ENCODE assay signal across 9 cellular contexts in the genomic region with DNA sequence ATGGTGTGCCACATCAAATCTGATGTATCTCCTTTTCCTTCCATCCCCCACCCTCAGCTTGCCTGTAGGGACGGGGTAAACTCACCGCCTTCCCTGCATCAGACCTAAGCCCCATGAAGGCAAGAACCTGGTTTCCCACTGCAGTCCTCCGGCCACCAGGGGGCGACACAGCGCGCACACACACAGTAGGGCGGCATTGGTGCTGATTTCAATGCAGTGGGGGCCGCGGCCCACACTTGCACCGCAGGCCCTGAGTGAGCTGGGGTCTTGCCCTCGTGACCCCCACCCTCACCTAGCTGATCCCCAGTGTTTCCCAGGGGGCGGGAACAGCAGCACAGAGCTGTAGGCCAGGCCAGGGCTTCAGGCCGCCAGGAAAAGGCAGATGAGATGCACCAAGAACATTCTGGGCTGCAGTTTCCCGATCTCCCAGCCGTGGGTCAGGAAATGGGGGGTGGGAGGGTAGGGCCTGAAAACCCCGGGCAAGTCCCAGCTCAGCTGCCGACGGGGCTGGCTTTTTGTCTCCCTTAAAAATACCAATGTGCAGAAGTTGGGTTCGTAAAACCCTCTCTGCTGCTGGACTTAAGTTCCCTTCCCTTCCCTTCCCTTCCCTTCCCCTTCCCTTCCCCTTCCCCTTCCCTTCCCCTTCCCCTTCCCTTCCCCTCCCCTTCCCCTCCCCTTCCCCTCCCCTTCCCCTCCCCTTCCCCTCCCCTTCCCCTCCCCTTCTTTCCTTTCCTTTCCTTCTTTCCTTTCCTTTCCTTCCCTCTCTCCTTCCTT. TPM values are rescaled to one million over a fixed set of nuclear protein-coding genes. Genes with fewer than 3 reads are reported as not detected.
DNase-seq lines count a peak whose midpoint lies in the region; ATAC-seq and TF ChIP-seq lines count a peak whose summit lies in the region.
"Had no signal": no experiment of that assay in that cellular context is flagged by ENCODE, and none has a peak within 500 bp of the region (broad histone marks: within the 10 kb centered on the region; RNA-seq: fewer than 3 reads in every experiment).

No MANE protein-coding gene starts in this region.

- H4K91ac ChIP-seq in neuronal stem cell (ENCODE audit: low read depth, low read length, poor library complexity) = no peak overlapping the region

- no peak overlapping the region for H2BK12ac ChIP-seq in neuronal stem cell (ENCODE audit: low read length)

- H3K4me1 Mint-ChIP-seq in CD4-positive, alpha-beta T cell (ENCODE audit: low read depth) = no peaks in the 10 kb centered on the region

- no CpG with 5 or more reads among the region's 19 CpGs for WGBS in neuronal stem cell (ENCODE audit: extremely low coverage in 2 of 2, insufficient read length in 2 of 2, insufficient replicate concordance in 1 of 2), 2 donors

- CTCF ChIA-PET in CD4-positive, alpha-beta T cell (lab: Charles Lee) = no interaction called here

- H3K36me3 ChIP-seq in neuronal stem cell (replicated peaks in 1 of 2; ENCODE audit: control insufficient read depth in 2 of 2, insufficient read depth in 2 of 2, low read length in 2 of 2) = no peaks in the 10 kb centered on the region

- H3K4ac ChIP-seq in neuronal stem cell (ENCODE audit: low read length) = no peak overlapping the region

- peak overlapping the region; percentile 66 for H3K23ac ChIP-seq in neuronal stem cell (ENCODE audit: low read depth, low read length, poor library complexity)

- no peak overlapping the region for H2BK5ac ChIP-seq in neuronal stem cell (ENCODE audit: low read length)

- peaks cover 5 to 8% of the 10 kb centered on the region in 2 donors for H3K4me1 ChIP-seq in neuronal stem cell (ENCODE audit: control insufficient read depth in 2 of 2, insufficient read depth in 1 of 2, low read depth in 1 of 2, low read length in 2 of 2)

- peaks cover 21% of the 10 kb centered on the region for H3K27me3 ChIP-seq in CD4-positive, alpha-beta T cell (ENCODE audit: control insufficient read depth, insufficient read depth, low read length)
- peaks cover 0 to 40% (median 0%) of the 10 kb centered on the region in 3 experiments for H3K27me3 ChIP-seq in neuronal stem cell (ENCODE audit: control insufficient read depth in 3 of 3, insufficient read depth in 3 of 3, low read depth in 1 of 3, low read length in 3 of 3)

- no peak overlapping the region for H3K27ac ChIP-seq in CD4-positive, alpha-beta T cell (ENCODE audit: low read depth, low read length)
- no peak overlapping the region for H3K27ac ChIP-seq in neuronal stem cell (replicated peaks; ENCODE audit: low read length)

- peak overlapping the region; percentile 29 for H3K18ac ChIP-seq in neuronal stem cell (ENCODE audit: low read length)

- no peaks in the 10 kb centered on the region for H3K9me3 ChIP-seq in CD4-positive, alpha-beta T cell (ENCODE audit: control insufficient read depth, low read length)
- peaks cover 0 to 7% of the 10 kb centered on the region in 2 donors for H3K9me3 ChIP-seq in neuronal stem cell (replicated peaks in 1 of 2; ENCODE audit: control insufficient read depth in 2 of 2, insufficient read depth in 1 of 2, low read depth in 1 of 2, low read length in 2 of 2)

- no peak overlapping the region for H2BK15ac ChIP-seq in neuronal stem cell (ENCODE audit: low read length)

- H3K36me3 Mint-ChIP-seq in CD4-positive, alpha-beta T cell (ENCODE audit: low read depth) = no peaks in the 10 kb centered on the region
- no peaks in the 10 kb centered on the region for H3K36me3 Mint-ChIP-seq in activated naive CD4-positive, alpha-beta T cell treated with anti-CD3 and anti-CD28 coated beads, Interleukin-2, amount 50 U/mL, for 72 hours

- no peak overlapping the region for H2AK5ac ChIP-seq in neuronal stem cell (ENCODE audit: low read depth, low read length)

- no peak overlapping the region for H3K4me3 ChIP-seq in neuronal stem cell (ENCODE audit: low read length in 2 of 2)

- H2BK120ac ChIP-seq in neuronal stem cell (ENCODE audit: low read depth, low read length) = no peak overlapping the region

- ATAC-seq in CD4-positive, alpha-beta T cell (ENCODE audit: poor library complexity) = peak; percentile 24
- peak; percentile 49 to 70 for ATAC-seq in activated naive CD4-positive, alpha-beta T cell treated with anti-CD3 and anti-CD28 coated beads, Interleukin-2, amount 50 U/mL, for 72 hours

- H3K27ac Mint-ChIP-seq in CD4-positive, alpha-beta T cell = no peak overlapping the region
- no peak overlapping the region for H3K27ac Mint-ChIP-seq in activated naive CD4-positive, alpha-beta T cell treated with anti-CD3 and anti-CD28 coated beads, Interleukin-2, amount 50 U/mL, for 72 hours
- H3K27ac Mint-ChIP-seq: T-helper 1 cell treated with Interleukin-12 subunit alpha and Interleukin-12 subunit beta and Interleukin-4 antibody, amounts not matched to agents 30 μg/mL and 1 μg/mL, for 36 hours had no signal

- peak; percentile 64 for TF ChIP-seq CTCF in CD4-positive, alpha-beta T cell (IDR thresholded peaks at IDR 0.05)

- H3K9me3 Mint-ChIP-seq in CD4-positive, alpha-beta T cell = no peaks in the 10 kb centered on the region
- H3K9me3 Mint-ChIP-seq in activated naive CD4-positive, alpha-beta T cell treated with anti-CD3 and anti-CD28 coated beads, Interleukin-2, amount 50 U/mL, for 72 hours = peaks cover 5% of the 10 kb centered on the region in 2 donors

- no peak overlapping the region for H3K4me2 ChIP-seq in neuronal stem cell (ENCODE audit: insufficient read depth, low read length, poor library complexity, severe bottlenecking)

- POLR2A ChIA-PET in CD4-positive, alpha-beta T cell (lab: Charles Lee) = interaction anchor here (1.2 kb wide), 1 partner anchor 81 kb away, joined by 3 read pairs; no protein-coding TSS in a partner anchor

- H2AFZ ChIP-seq in neuronal stem cell (ENCODE audit: low read length) = no peak overlapping the region

- peak overlapping the region; percentile 47 for H3K9ac ChIP-seq in neuronal stem cell (ENCODE audit: low read depth, low read length, poor library complexity)

- intact Hi-C loops in CD4-positive, alpha-beta T cell (cut with DNase I, micrococcal nuclease) = loop anchor here (1.0 to 2.0 kb wide), 2 partner anchors 127 to 137 kb away; no protein-coding TSS in a partner anchor

- H3K79me1 ChIP-seq in neuronal stem cell (ENCODE audit: low read depth, low read length) = peaks cover 2% of the 10 kb centered on the region

- H3K27me3 Mint-ChIP-seq in CD4-positive, alpha-beta T cell = peaks cover 16% of the 10 kb centered on the region

- peak; percentile 24 to 55 (median 36) for DNase-seq in CD4-positive, alpha-beta T cell
- DNase-seq in OCI-M1 (lab: John Stamatoyannopoulos, UW) (peak; percentile 3), neuronal stem cell (ENCODE audit: low spot score) (no peak), ecto neural progenitor cell (ENCODE audit: low spot score) (no peak), Ammon's horn (ENCODE audit: low spot score) (no peak), NCI-H1930 (lab: John Stamatoyannopoulos, UW) (no peak), A172 (ENCODE audit: low spot score) (no peak)
- peak; percentile 62 to 66 for DNase-seq in activated naive CD4-positive, alpha-beta T cell treated with anti-CD3 and anti-CD28 coated beads, Interleukin-2, amount 50 U/mL, for 72 hours (ENCODE audit: low spot score in 2 of 2)

- H4K8ac ChIP-seq in neuronal stem cell (ENCODE audit: low read depth, low read length) = no peak overlapping the region

- peak overlapping the region; percentile 60 for H3K14ac ChIP-seq in neuronal stem cell (ENCODE audit: low read length)

- H3K4me3 Mint-ChIP-seq in CD4-positive, alpha-beta T cell = no peak overlapping the region
- H3K4me3 Mint-ChIP-seq: T-helper 1 cell treated with Interleukin-12 subunit alpha and Interleukin-12 subunit beta and Interleukin-4 antibody, amounts not matched to agents 30 μg/mL and 1 μg/mL, for 36 hours had no signal

RNA-seq across cellular contexts. Expression of gene FAM163B, which starts 19.5 kb away (rescaled TPM):
- total RNA-seq in CD4-positive, alpha-beta T cell = not detected
- not detected for total RNA-seq in activated naive CD4-positive, alpha-beta T cell treated with anti-CD3 and anti-CD28 coated beads, Interleukin-2, amount 50 U/mL, for 72 hours
- polyA plus RNA-seq in neuronal stem cell (2013, experiment 1 of 2) = 0.18 TPM
- 0.12 TPM for polyA plus RNA-seq in neuronal stem cell (2013, experiment 2 of 2)
- not detected in 2 replicates for total RNA-seq in A172 (2014; rRNA removed; shearing (Covaris generic))

RNA-seq across cellular contexts. Expression of gene DBH, which starts 46.5 kb away (rescaled TPM):
- 1 to 10 TPM; 1.7 to 1.8 TPM for total RNA-seq in CD4-positive, alpha-beta T cell
- total RNA-seq in activated naive CD4-positive, alpha-beta T cell treated with anti-CD3 and anti-CD28 coated beads, Interleukin-2, amount 50 U/mL, for 72 hours = not detected
- polyA plus RNA-seq in neuronal stem cell (2013, experiment 1 of 2) = not detected
- not detected for polyA plus RNA-seq in neuronal stem cell (2013, experiment 2 of 2)
- total RNA-seq in A172 (2014; rRNA removed; shearing (Covaris generic)) = 0.02 TPM in 1 of 2 replicates, not detected in the other

RNA-seq across cellular contexts. Expression of gene ADAMTSL2, which starts 55.1 kb away (rescaled TPM):
- total RNA-seq in CD4-positive, alpha-beta T cell = 1 to 10 TPM; 1.2 to 1.3 TPM
- total RNA-seq in activated naive CD4-positive, alpha-beta T cell treated with anti-CD3 and anti-CD28 coated beads, Interleukin-2, amount 50 U/mL, for 72 hours = 1 to 10 TPM in 1 of 2 donors, under 1 TPM in 1; 0.11 to 1.2 TPM
- 0.17 TPM for polyA plus RNA-seq in neuronal stem cell (2013, experiment 1 of 2)
- 0.15 TPM for polyA plus RNA-seq in neuronal stem cell (2013, experiment 2 of 2)
- 0.12 and 0.16 TPM in 2 replicates for total RNA-seq in A172 (2014; rRNA removed; shearing (Covaris generic))

Comparison
In these comparisons a context has a peak if more than half of its experiments do, and no peak if none do; other contexts are left out.
1. DNase-seq: peak in CD4-positive, alpha-beta T cell (10 of 10), OCI-M1 (single experiment) and activated naive CD4-positive, alpha-beta T cell treated with anti-CD3 and anti-CD28 coated beads, Interleukin-2, amount 50 U/mL, for 72 hours (2 of 2); none in neuronal stem cell (single experiment), ecto neural progenitor cell (single experiment), Ammon's horn (single experiment), NCI-H1930 (0 of 2) and A172 (single experiment).